ENCODE assay signal across 16 cellular contexts in genomic region chr6:113073611-113074191, GRCh38.
A peak's percentile ranks its signal among the peaks of the same experiment; 100 is the strongest.
DNase-seq lines count a peak whose midpoint lies in the region; ATAC-seq and TF ChIP-seq lines count a peak whose summit lies in the region.
"Had no signal": no experiment of that assay in that cellular context is flagged by ENCODE, and none has a peak within 500 bp of the region (broad histone marks: within the 10 kb centered on the region; RNA-seq: fewer than 3 reads in every experiment).

No MANE protein-coding gene starts in this region.

- BruUV-seq in MCF 10A (replicated peaks; lab: Mats Ljungman, UMichigan), result no TSS peak

- H3K27ac ChIP-seq in breast epithelium (no peak overlapping the region), SJSA1 (peak overlapping the region; percentile 69)
- H3K27ac ChIP-seq: lower lobe of right lung, tibial artery had no signal

- H3K4me1 ChIP-seq in breast epithelium (no peaks in the 10 kb centered on the region), SJSA1 (replicated peaks) (peaks cover 27% of the 10 kb centered on the region)
- H3K4me1 ChIP-seq: lower lobe of right lung had no signal

- POLR2A ChIA-PET in MCF 10A (lab: Yijun Ruan, JAX), result no interaction called here

- CTCF ChIA-PET in MCF 10A (lab: Yijun Ruan, JAX), result no interaction called here

- no peaks in the 10 kb centered on the region for H3K9me3 ChIP-seq in breast epithelium
- no peaks in the 10 kb centered on the region for H3K9me3 ChIP-seq in SJSA1 (replicated peaks)
- H3K9me3 ChIP-seq: lower lobe of right lung, tibial artery had no signal

- TF ChIP-seq POLR2A in breast epithelium (IDR thresholded peaks at IDR 0.05), result no peak

- no peak overlapping the region for H3K4me3 Mint-ChIP-seq in MCF 10A (ENCODE audit: unreplicated experiment)
- no peak overlapping the region for H3K4me3 Mint-ChIP-seq in effector memory CD8-positive, alpha-beta T cell
- H3K4me3 Mint-ChIP-seq: activated naive CD4-positive, alpha-beta T cell treated with anti-CD3 and anti-CD28 coated beads for 36 hours had no signal

- H3K27me3 ChIP-seq in breast epithelium (no peaks in the 10 kb centered on the region), SJSA1 (replicated peaks) (no peaks in the 10 kb centered on the region)
- H3K27me3 ChIP-seq: tibial artery had no signal

- ATAC-seq in effector memory CD8-positive, alpha-beta T cell (replicated peaks), result no peak
- ATAC-seq: lower lobe of right lung had no signal

- H3K36me3 ChIP-seq in breast epithelium (no peaks in the 10 kb centered on the region), SJSA1 (no peaks in the 10 kb centered on the region)
- H3K36me3 ChIP-seq: lower lobe of right lung, tibial artery had no signal

- no peak overlapping the region for H3K4me3 ChIP-seq in breast epithelium
- H3K4me3 ChIP-seq in SJSA1, result no peak overlapping the region
- H3K4me3 ChIP-seq: lower lobe of right lung, tibial artery had no signal

- no peaks in the 10 kb centered on the region for H3K36me3 Mint-ChIP-seq in MCF 10A (ENCODE audit: insufficient read depth, unreplicated experiment)
- peaks cover 3% of the 10 kb centered on the region for H3K36me3 Mint-ChIP-seq in effector memory CD8-positive, alpha-beta T cell (ENCODE audit: insufficient read depth)

- TF ChIP-seq CTCF in MCF 10A (IDR thresholded peaks at IDR 0.05; ENCODE audit: unreplicated experiment) (no peak), breast epithelium (IDR thresholded peaks at IDR 0.05) (no peak)

- no peaks in the 10 kb centered on the region for H3K27me3 Mint-ChIP-seq in MCF 10A (ENCODE audit: insufficient read depth, unreplicated experiment)
- no peaks in the 10 kb centered on the region for H3K27me3 Mint-ChIP-seq in effector memory CD8-positive, alpha-beta T cell

- DNase-seq in MCF 10A (ENCODE audit: unreplicated experiment) (peak; percentile 21), breast epithelium (ENCODE audit: low spot score in 2 of 2) (no peak), SJSA1 (ENCODE audit: low read depth in 1 of 2, low spot score in 2 of 2) (peak in 1 of 2 experiments; percentile 88), fibroblast of peridontal ligament (ENCODE audit: extremely low read depth) (peak; percentile 83), SIG-M5 (lab: John Stamatoyannopoulos, UW) (no peak), occipital lobe (lab: John Stamatoyannopoulos, UW) (no peak)
- no peak for DNase-seq in stimulated activated naive CD4-positive, alpha-beta T cell (lab: John Stamatoyannopoulos, UW)
- no peak for DNase-seq in effector memory CD8-positive, alpha-beta T cell
- DNase-seq: activated CD8-positive, alpha-beta memory T cell treated with anti-CD3 and anti-CD28 coated beads for 24 hours; activated naive CD4-positive, alpha-beta T cell treated with anti-CD3 and anti-CD28 coated beads for 36 hours; Calu3; cerebellar nuclear complex; lower lobe of right lung; NCI-H1092 treated with DMSO at 0.1 percent for 48 hours; NCI-H524; tibial artery had no signal

- H3K27ac Mint-ChIP-seq in MCF 10A (ENCODE audit: low read depth, unreplicated experiment), result no peak overlapping the region
- no peak overlapping the region for H3K27ac Mint-ChIP-seq in effector memory CD8-positive, alpha-beta T cell
- H3K27ac Mint-ChIP-seq: activated naive CD4-positive, alpha-beta T cell treated with anti-CD3 and anti-CD28 coated beads for 36 hours had no signal

- peaks cover 5% of the 10 kb centered on the region for H3K4me1 Mint-ChIP-seq in MCF 10A (ENCODE audit: insufficient read depth, unreplicated experiment)
- no peaks in the 10 kb centered on the region for H3K4me1 Mint-ChIP-seq in effector memory CD8-positive, alpha-beta T cell (ENCODE audit: low read depth in 2 of 2)

- no peaks in the 10 kb centered on the region for H3K9me3 Mint-ChIP-seq in MCF 10A (ENCODE audit: unreplicated experiment)
- H3K9me3 Mint-ChIP-seq in effector memory CD8-positive, alpha-beta T cell, result peaks cover 12 to 29% of the 10 kb centered on the region in 2 donors
- H3K9me3 Mint-ChIP-seq: activated naive CD4-positive, alpha-beta T cell treated with anti-CD3 and anti-CD28 coated beads for 36 hours had no signal

- intact Hi-C loops in MCF 10A (cut with micrococcal nuclease) (no loop called here), breast epithelium (cut with DNase I; ENCODE audit: low total_unique reads) (no loop called here)

Comparison
In these comparisons a context has a peak if more than half of its experiments do, and no peak if none do; other contexts are left out.
1. DNase-seq: peak in MCF 10A (single experiment) and fibroblast of peridontal ligament (single experiment); none in breast epithelium (0 of 2), SIG-M5 (single experiment), occipital lobe (single experiment), stimulated activated naive CD4-positive, alpha-beta T cell (0 of 6) and effector memory CD8-positive, alpha-beta T cell (0 of 3).